In the genomic region with DNA sequence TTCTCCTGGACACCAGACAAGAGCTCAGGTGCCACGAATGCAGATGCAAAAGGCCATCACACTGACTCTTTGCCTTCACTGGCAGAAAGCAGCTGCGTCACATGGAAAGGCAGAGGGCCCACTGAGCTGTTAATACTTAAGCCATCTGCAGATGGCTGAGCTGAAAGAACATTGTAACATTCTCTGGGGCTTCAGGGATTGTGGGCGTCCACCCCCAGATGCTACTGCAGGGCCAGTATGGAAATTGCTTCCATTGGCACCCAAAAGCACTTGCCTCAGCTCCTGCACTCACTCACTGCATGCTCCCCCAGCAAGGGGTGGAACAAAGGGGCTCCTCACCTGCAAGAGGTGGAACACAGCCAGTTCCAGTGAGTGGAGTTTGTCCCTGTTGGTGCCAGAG, we compare ENCODE assay signal across 1 cellular context.
TF ChIP-seq lines count a peak whose summit lies in the region.

No MANE protein-coding gene starts in this region.

TF ChIP-seq in H1, 55 proteins besides CTCF, POLR2A, EP300 and RAD21:
- no peak for TF ChIP-seq HDAC2 (IDR thresholded peaks at IDR 0.05; ENCODE audit: borderline replicate concordance in 1 of 2, low read depth in 2 of 2, low read length in 2 of 2)
- TF ChIP-seq SP2 (IDR thresholded peaks at IDR 0.05; ENCODE audit: low read length) = no peak
- TF ChIP-seq SUZ12 (IDR thresholded peaks at IDR 0.05; ENCODE audit: low read length) = no peak
